19 cellular contexts compared by ENCODE assay signal in the genomic region with DNA sequence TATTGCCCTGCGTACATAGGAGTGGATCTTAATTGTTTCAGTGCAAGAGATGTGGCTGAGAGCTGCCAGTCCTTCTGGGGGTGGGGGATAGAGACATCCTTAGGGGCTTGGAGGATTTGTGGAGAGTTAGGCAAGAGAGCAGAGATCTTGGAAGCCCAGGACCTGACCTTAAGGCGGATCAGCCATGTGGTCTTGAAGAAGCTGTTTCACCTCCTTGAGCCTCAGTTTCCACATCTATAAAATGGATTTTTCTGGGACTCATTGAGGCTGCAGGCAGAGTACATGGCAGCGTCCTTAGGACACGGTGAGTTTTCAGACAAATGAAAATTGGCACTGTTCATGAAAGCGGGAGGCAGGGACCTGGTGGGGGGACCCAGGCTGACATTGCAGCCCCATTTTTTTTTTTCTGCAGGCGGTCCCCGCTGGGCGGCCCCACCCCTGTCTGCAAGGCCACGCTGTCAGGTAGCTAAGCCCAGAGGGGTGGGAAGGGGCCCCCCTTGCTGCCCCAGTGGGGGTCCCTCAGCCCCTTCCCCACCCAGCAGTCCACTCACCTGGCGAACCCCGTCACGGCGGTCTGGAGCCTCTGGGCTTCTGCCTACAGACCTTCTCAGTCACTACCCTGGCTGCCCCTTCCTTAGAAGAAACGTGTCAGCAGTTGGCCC. TPM values are rescaled to one million over a fixed set of nuclear protein-coding genes. Genes with fewer than 3 reads are reported as not detected.
A peak's percentile ranks its signal among the peaks of the same experiment; 100 is the strongest.
DNase-seq lines count a peak whose midpoint lies in the region; ATAC-seq, FAIRE-seq and TF ChIP-seq lines count a peak whose summit lies in the region.
"Had no signal": no experiment of that assay in that cellular context is flagged by ENCODE, and none has a peak within 500 bp of the region (broad histone marks: within the 10 kb centered on the region; RNA-seq: fewer than 3 reads in every experiment).

No MANE protein-coding gene starts in this region.

- no peak overlapping the region for H3K4me3 Mint-ChIP-seq in stimulated activated naive CD8-positive, alpha-beta T cell treated with anti-CD3 and anti-CD28 coated beads, Interleukin-15, Interleukin-2, amounts not matched to agents 100 ng/mL and 50 ng/mL, for 24 hours
- H3K4me3 Mint-ChIP-seq in neural progenitor cell, result peak overlapping the region; percentile 70
- H3K4me3 Mint-ChIP-seq in activated naive CD4-positive, alpha-beta T cell treated with anti-CD3 and anti-CD28 coated beads for 36 hours, result no peak overlapping the region
- H3K4me3 Mint-ChIP-seq: CD4-positive, alpha-beta T cell had no signal

- H4K91ac ChIP-seq in mesenchymal stem cell (ENCODE audit: low read length), result no peak overlapping the region

- H3K4me1 ChIP-seq in K562 (replicated peaks in 1 of 2; ENCODE audit: control insufficient read depth in 2 of 2, insufficient read depth in 2 of 2, low read length in 2 of 2) (peaks cover 10 to 36% of the 10 kb centered on the region in 2 experiments), neural progenitor cell (peaks cover 19% of the 10 kb centered on the region), transverse colon (peaks cover 0 to 15% (median 11%) of the 10 kb centered on the region in 4 donors), mesenchymal stem cell (ENCODE audit: control insufficient read depth, insufficient read depth, low read depth, low read length) (peaks cover 1% of the 10 kb centered on the region)

- no peaks in the 10 kb centered on the region for H3K9me3 ChIP-seq in K562 (replicated peaks; ENCODE audit: control insufficient read depth, insufficient read depth, low read depth, low read length)
- no peaks in the 10 kb centered on the region for H3K9me3 ChIP-seq in neural progenitor cell (ENCODE audit: low read depth)
- no peaks in the 10 kb centered on the region for H3K9me3 ChIP-seq in transverse colon
- H3K9me3 ChIP-seq in mesenchymal stem cell (ENCODE audit: control insufficient read depth, low read length), result no peaks in the 10 kb centered on the region
- H3K9me3 ChIP-seq: BLaER1 treated with 17β-estradiol and CSF1 and Interleukin-3, amounts not matched to agents 10 nM and 100 nM had no signal

- H3K79me2 ChIP-seq in K562 (ENCODE audit: control insufficient read depth, insufficient read depth, low read length) (peaks cover 14% of the 10 kb centered on the region; the same call in 2 of the 3 replicates), neural progenitor cell (ENCODE audit: low read depth) (no peaks in the 10 kb centered on the region)

- intact Hi-C loops in K562 (cut with micrococcal nuclease), result no loop called here
- intact Hi-C loops in transverse colon (cut with DNase I; ENCODE audit: low total_unique reads), result no loop called here
- intact Hi-C loops in activated naive CD4-positive, alpha-beta T cell treated with anti-CD3 and anti-CD28 coated beads for 36 hours (cut with micrococcal nuclease), result no loop called here

- peak; percentile 11 for FAIRE-seq in K562 (lab: Jason Lieb, UNC)
- FAIRE-seq: G401.6, GM19239, H1 had no signal

- TF ChIP-seq POLR2A in K562 (conservative IDR thresholded peaks at IDR 0.05) (no peak), transverse colon (IDR thresholded peaks at IDR 0.05) (no peak)

- H3K4me2 ChIP-seq in K562 (ENCODE audit: insufficient read depth, low read length), result no peak overlapping the region
- no peak overlapping the region for H3K4me2 ChIP-seq in neural progenitor cell
- H3K4me2 ChIP-seq in mesenchymal stem cell (ENCODE audit: low read length, poor library complexity, severe bottlenecking), result no peak overlapping the region

- H3K18ac ChIP-seq in mesenchymal stem cell (ENCODE audit: low read depth in 1 of 2, low read length in 2 of 2), result no peak overlapping the region

- H4K20me1 ChIP-seq in K562 (replicated peaks; ENCODE audit: control insufficient read depth, insufficient read depth, low read length) (peaks cover 17% of the 10 kb centered on the region; the same call in 1 of the 2 replicates), neural progenitor cell (ENCODE audit: low read depth) (no peaks in the 10 kb centered on the region)

- in situ Hi-C loops in K562 (cut with MboI), result no loop called here
- in situ Hi-C loops in transverse colon (cut with MboI; ENCODE audit: low pct_ligation_motif_present in 1 of 4, low pct_unique_long_range_greater_than_20kb in 1 of 4, low sequenced_read_pairs in 3 of 4), result no loop called here

- no peak overlapping the region for H2BK12ac ChIP-seq in mesenchymal stem cell (ENCODE audit: low read length in 2 of 2)

- peaks cover 4% of the 10 kb centered on the region for H3K36me3 Mint-ChIP-seq in stimulated activated naive CD8-positive, alpha-beta T cell treated with anti-CD3 and anti-CD28 coated beads, Interleukin-15, Interleukin-2, amounts not matched to agents 100 ng/mL and 50 ng/mL, for 24 hours (ENCODE audit: low read depth)
- no peaks in the 10 kb centered on the region for H3K36me3 Mint-ChIP-seq in neural progenitor cell
- H3K36me3 Mint-ChIP-seq in activated naive CD4-positive, alpha-beta T cell treated with anti-CD3 and anti-CD28 coated beads for 36 hours (ENCODE audit: low read depth), result no peaks in the 10 kb centered on the region

- no peaks in the 10 kb centered on the region for H3K79me1 ChIP-seq in mesenchymal stem cell (replicated peaks; ENCODE audit: low read length, poor library complexity, severe bottlenecking)

- H2AFZ ChIP-seq in K562 (ENCODE audit: low read depth, low read length), result no peak overlapping the region
- no peak overlapping the region for H2AFZ ChIP-seq in neural progenitor cell (replicated peaks)
- no peak overlapping the region for H2AFZ ChIP-seq in mesenchymal stem cell (ENCODE audit: low read depth, low read length)

- TF ChIP-seq EP300 in K562 (IDR thresholded peaks at IDR 0.05; ENCODE audit: low read length) (no peak), transverse colon (IDR thresholded peaks at IDR 0.05; ENCODE audit: low read depth) (no peak)

- 77% methylated on average over 11 of the region's 14 CpGs for WGBS in K562 (ENCODE audit: insufficient coverage, low coverage, missing lambda C conversion rate)
- WGBS in transverse colon (ENCODE audit: low coverage in 1 of 2), 2 donors, result 85 to 89% methylated on average over 2 to 14 of the region's 14 CpGs
- 97% methylated on average over 14 of the region's 14 CpGs for WGBS in mesenchymal stem cell

- peaks cover 3% of the 10 kb centered on the region for H3K4me1 Mint-ChIP-seq in stimulated activated naive CD8-positive, alpha-beta T cell treated with anti-CD3 and anti-CD28 coated beads, Interleukin-15, Interleukin-2, amounts not matched to agents 100 ng/mL and 50 ng/mL, for 24 hours (ENCODE audit: low read depth)
- peaks cover 26% of the 10 kb centered on the region for H3K4me1 Mint-ChIP-seq in neural progenitor cell
- no peaks in the 10 kb centered on the region for H3K4me1 Mint-ChIP-seq in activated naive CD4-positive, alpha-beta T cell treated with anti-CD3 and anti-CD28 coated beads for 36 hours (ENCODE audit: low read depth)

- no peak overlapping the region for H2BK15ac ChIP-seq in mesenchymal stem cell (ENCODE audit: low read depth, poor library complexity, severe bottlenecking)

- peak overlapping the region; percentile 1 for H3K27ac Mint-ChIP-seq in stimulated activated naive CD8-positive, alpha-beta T cell treated with anti-CD3 and anti-CD28 coated beads, Interleukin-15, Interleukin-2, amounts not matched to agents 100 ng/mL and 50 ng/mL, for 24 hours
- H3K27ac Mint-ChIP-seq in neural progenitor cell, result no peak overlapping the region
- no peak overlapping the region for H3K27ac Mint-ChIP-seq in activated naive CD4-positive, alpha-beta T cell treated with anti-CD3 and anti-CD28 coated beads for 36 hours
- H3K27ac Mint-ChIP-seq: CD4-positive, alpha-beta T cell had no signal

- H2AK5ac ChIP-seq in mesenchymal stem cell (ENCODE audit: low read length, severe bottlenecking), result no peak overlapping the region

- H3K27ac ChIP-seq in K562 (ENCODE audit: extremely low read depth, low read depth, low read length) (no peak overlapping the region), neural progenitor cell (no peak overlapping the region), transverse colon (peak overlapping the region; percentile 33 to 91 (median 64)), mesenchymal stem cell (ENCODE audit: low read length, poor library complexity, severe bottlenecking) (no peak overlapping the region)
- H3K27ac ChIP-seq: BLaER1 treated with 17β-estradiol and CSF1 and Interleukin-3, amounts not matched to agents 10 nM and 100 nM had no signal

- H2BK120ac ChIP-seq in mesenchymal stem cell (ENCODE audit: low read depth, low read length), result no peak overlapping the region

- H3K9me3 Mint-ChIP-seq in stimulated activated naive CD8-positive, alpha-beta T cell treated with anti-CD3 and anti-CD28 coated beads, Interleukin-15, Interleukin-2, amounts not matched to agents 100 ng/mL and 50 ng/mL, for 24 hours, result no peaks in the 10 kb centered on the region
- H3K9me3 Mint-ChIP-seq in neural progenitor cell, result no peaks in the 10 kb centered on the region
- no peaks in the 10 kb centered on the region for H3K9me3 Mint-ChIP-seq in activated naive CD4-positive, alpha-beta T cell treated with anti-CD3 and anti-CD28 coated beads for 36 hours
- H3K9me3 Mint-ChIP-seq: CD4-positive, alpha-beta T cell had no signal

- peaks cover 47% of the 10 kb centered on the region; the same call in 2 of the 3 replicates for H3K36me3 ChIP-seq in K562 (ENCODE audit: control insufficient read depth, insufficient read depth, low read length)
- no peaks in the 10 kb centered on the region for H3K36me3 ChIP-seq in neural progenitor cell
- H3K36me3 ChIP-seq in transverse colon, result no peaks in the 10 kb centered on the region
- peaks cover 6 to 12% of the 10 kb centered on the region in 2 experiments for H3K36me3 ChIP-seq in mesenchymal stem cell (ENCODE audit: control insufficient read depth in 1 of 2, insufficient read depth in 2 of 2, low read depth in 1 of 2, low read length in 2 of 2)

- no peak overlapping the region for H3K23ac ChIP-seq in mesenchymal stem cell (ENCODE audit: low read length in 2 of 2)

- H3K9ac ChIP-seq in K562 (ENCODE audit: insufficient read depth in 1 of 2, low read depth in 2 of 2, low read length in 2 of 2), result peak overlapping the region in 1 of 2 experiments; percentile 6; a peak in 1 of 4 replicates
- H3K9ac ChIP-seq in neural progenitor cell, result no peak overlapping the region
- H3K9ac ChIP-seq in mesenchymal stem cell (ENCODE audit: low read length), result no peak overlapping the region
- H3K9ac ChIP-seq: BLaER1 treated with 17β-estradiol and CSF1 and Interleukin-3, amounts not matched to agents 10 nM and 100 nM had no signal

- no peak overlapping the region for H2BK5ac ChIP-seq in mesenchymal stem cell (ENCODE audit: low read depth, low read length, poor library complexity, severe bottlenecking)

- no peak overlapping the region for H3K4me3 ChIP-seq in K562
- H3K4me3 ChIP-seq in neural progenitor cell, result no peak overlapping the region
- H3K4me3 ChIP-seq in transverse colon, result no peak overlapping the region
- H3K4me3 ChIP-seq in mesenchymal stem cell (ENCODE audit: insufficient read depth in 1 of 2, low read depth in 1 of 2, low read length in 2 of 2), result no peak overlapping the region
- H3K4me3 ChIP-seq: BLaER1 treated with 17β-estradiol and CSF1 and Interleukin-3, amounts not matched to agents 10 nM and 100 nM had no signal

- ATAC-seq in stimulated activated naive CD8-positive, alpha-beta T cell treated with anti-CD3 and anti-CD28 coated beads, Interleukin-15, Interleukin-2, amounts not matched to agents 100 U/mL and 50 U/mL, for 24 hours, result no peak
- ATAC-seq in K562, result no peak

- H3F3A ChIP-seq in neural progenitor cell (ENCODE audit: low read depth), result no peaks in the 10 kb centered on the region

- POLR2A ChIA-PET in K562 (lab: Yijun Ruan, JAX), result interaction anchor here (0.6 to 1.1 kb wide), 4 partner anchors 20 to 1332 kb away, joined by 3 read pairs; a partner anchor contains a TSS

- peaks cover 3% of the 10 kb centered on the region for H3K27me3 Mint-ChIP-seq in stimulated activated naive CD8-positive, alpha-beta T cell treated with anti-CD3 and anti-CD28 coated beads, Interleukin-15, Interleukin-2, amounts not matched to agents 100 ng/mL and 50 ng/mL, for 24 hours
- H3K27me3 Mint-ChIP-seq in neural progenitor cell (ENCODE audit: insufficient read depth, low read depth), result peaks cover 5% of the 10 kb centered on the region
- peaks cover 7% of the 10 kb centered on the region for H3K27me3 Mint-ChIP-seq in activated naive CD4-positive, alpha-beta T cell treated with anti-CD3 and anti-CD28 coated beads for 36 hours (ENCODE audit: low read depth)

- peaks cover 4% of the 10 kb centered on the region for H3K9me1 ChIP-seq in K562 (ENCODE audit: control insufficient read depth, insufficient read depth, low read length)

- BruUV-seq in K562 (replicated peaks; lab: Mats Ljungman, UMichigan), result TSS peak; percentile 30

- no peak overlapping the region for H4K8ac ChIP-seq in mesenchymal stem cell (ENCODE audit: low read length)

- no peak overlapping the region for H3K14ac ChIP-seq in mesenchymal stem cell (ENCODE audit: low read length in 2 of 2)

- no peak for TF ChIP-seq CTCF in K562 (IDR thresholded peaks at IDR 0.05 in 2 of 3, conservative IDR thresholded peaks at IDR 0.05 in 1 of 3; ENCODE audit: insufficient read depth in 2 of 3, low read depth in 1 of 3, low read length in 3 of 3)
- TF ChIP-seq CTCF in neural progenitor cell (IDR thresholded peaks at IDR 0.05), result no peak
- TF ChIP-seq CTCF in transverse colon (IDR thresholded peaks at IDR 0.05), result no peak

- H3K4ac ChIP-seq in mesenchymal stem cell (ENCODE audit: low read depth in 1 of 2, low read length in 2 of 2), result no peak overlapping the region

- H3K27me3 ChIP-seq in K562 (ENCODE audit: control insufficient read depth in 2 of 2, insufficient read depth in 2 of 2, low read length in 2 of 2) (no peaks in the 10 kb centered on the region), neural progenitor cell (no peaks in the 10 kb centered on the region), transverse colon (no peaks in the 10 kb centered on the region), mesenchymal stem cell (ENCODE audit: control insufficient read depth in 1 of 2, insufficient read depth in 1 of 2, low read length in 2 of 2) (no peaks in the 10 kb centered on the region)
- H3K27me3 ChIP-seq: BLaER1 treated with 17β-estradiol and CSF1 and Interleukin-3, amounts not matched to agents 10 nM and 100 nM had no signal

- no peak for TF ChIP-seq RAD21 in K562 (CRISPR knock-in tag; conservative IDR thresholded peaks at IDR 0.05 in 1 of 2, IDR thresholded peaks at IDR 0.05 in 1 of 2)

- CTCF ChIA-PET in K562 (lab: Yijun Ruan, JAX; ENCODE audit: low intra/inter-chr PET ratio), result no interaction called here
- CTCF ChIA-PET in activated naive CD4-positive, alpha-beta T cell treated with anti-CD3 and anti-CD28 coated beads for 36 hours (lab: Charles Lee), result no interaction called here

- no peak for DNase-seq in stimulated activated naive CD8-positive, alpha-beta T cell treated with anti-CD3 and anti-CD28 coated beads, Interleukin-15, Interleukin-2, amounts not matched to agents 100 U/mL and 50 U/mL, for 24 hours
- DNase-seq in K562 (ENCODE audit: extremely low read depth in 1 of 4, low spot score in 3 of 4), result peak in 1 of 4 experiments; percentile 7
- DNase-seq in neural progenitor cell (ENCODE audit: low spot score), result no peak
- no peak for DNase-seq in transverse colon
- DNase-seq in activated gamma-delta T cell (lab: John Stamatoyannopoulos, UW), result no peak
- no peak for DNase-seq in activated naive CD4-positive, alpha-beta T cell treated with anti-CD3 and anti-CD28 coated beads for 36 hours
- DNase-seq in mesenchymal stem cell, result no peak
- DNase-seq: ACHN; Calu3; CD4-positive, alpha-beta T cell; DMS79 treated with DMSO at 0.1 percent for 48 hours; EL; HCEC 1CT; IMR-90 had no signal

RNA-seq across cellular contexts. Expression of a gene that starts 30.0 kb away (rescaled TPM):
- 30.8 and 75.5 TPM in 2 replicates for total RNA-seq in K562 (2011; cell fraction: chromatin; rRNA removed; ENCODE audit: low replicate concordance)
- 29.5 and 33.3 TPM in 2 replicates for total RNA-seq in K562 (2011; cell fraction: nucleolus; rRNA removed)
- 27.9 and 30.0 TPM in 2 replicates for total RNA-seq in K562 (2011; cell fraction: nucleoplasm; rRNA removed)
- total RNA-seq in K562 (2014; rRNA removed) (4.2 and 4.7 TPM in 2 replicates), K562 (2014; rRNA removed; fragmentation: Illumina TruSeq; extraction: Trizol) (3.2 and 3.6 TPM in 2 replicates), K562 (2015; rRNA removed; fragmentation: Illumina TruSeq; extraction: Trizol) (4.6 and 5.1 TPM in 2 replicates), K562 (2021) (25.5 and 26.9 TPM in 2 replicates), neural progenitor cell (ENCODE audit: low replicate concordance) (0.37 and 1.5 TPM in 2 replicates), transverse colon (10 to 100 TPM in 3 of 4 donors, 1 to 10 TPM in 1; 9.0 to 15.9 (median 13.1) TPM)
- polyA plus RNA-seq in K562 (2011; rRNA removed) (6.0 and 7.6 TPM in 2 replicates), K562 (2014; fragmentation: Illumina TruSeq; extraction: Trizol) (15.1 and 16.5 TPM in 2 replicates), K562 (2014; fragmentation: Nextera tagmentation; extraction: Ambion mirVana) (under 1 TPM; 0.66 to 0.68 TPM), K562 (2014; rRNA removed) (14.2 and 14.3 TPM in 2 replicates)
- 7.1 and 9.9 TPM in 2 replicates for polyA plus RNA-seq in K562 (2011; cell fraction: cytosol; rRNA removed)
- 16.4 and 26.9 TPM in 2 replicates for polyA plus RNA-seq in K562 (2011; cell fraction: nucleus; rRNA removed)
- 12.3 and 18.3 TPM in 2 replicates for polyA plus RNA-seq in K562 (2012)
- polyA minus RNA-seq in K562 (2011; rRNA and poly(A)+ RNA removed), result 4.5 and 7.0 TPM in 2 replicates
- polyA minus RNA-seq in K562 (2011; cell fraction: cytosol; rRNA and poly(A)+ RNA removed), result 14.0 and 20.1 TPM in 2 replicates
- polyA minus RNA-seq in K562 (2011; cell fraction: nucleus; rRNA and poly(A)+ RNA removed), result 8.8 and 9.9 TPM in 2 replicates
- total RNA-seq in activated naive CD4-positive, alpha-beta T cell treated with anti-CD3 and anti-CD28 coated beads for 36 hours, result 1 to 10 TPM; 5.5 TPM
- polyA plus RNA-seq in mesenchymal stem cell (2013, experiment 1 of 2), result 10.4 TPM
- polyA plus RNA-seq in mesenchymal stem cell (2013, experiment 2 of 2), result 10.3 TPM

RNA-seq across cellular contexts. Expression of a gene that starts 47.0 kb away (rescaled TPM):
- 143 and 313 TPM in 2 replicates for total RNA-seq in K562 (2011; cell fraction: chromatin; rRNA removed; ENCODE audit: low replicate concordance)
- 204 and 248 TPM in 2 replicates for total RNA-seq in K562 (2011; cell fraction: nucleolus; rRNA removed)
- 196 and 198 TPM in 2 replicates for total RNA-seq in K562 (2011; cell fraction: nucleoplasm; rRNA removed)
- 374 and 442 TPM in 2 replicates for total RNA-seq in K562 (2014; rRNA removed)
- total RNA-seq in K562 (2014; rRNA removed; fragmentation: Illumina TruSeq; extraction: Trizol), result 92.4 and 108 TPM in 2 replicates
- 227 and 233 TPM in 2 replicates for total RNA-seq in K562 (2015; rRNA removed; fragmentation: Illumina TruSeq; extraction: Trizol)
- total RNA-seq in K562 (2021), result 220 and 242 TPM in 2 replicates
- polyA plus RNA-seq in K562 (2011; rRNA removed), result 298 and 334 TPM in 2 replicates
- polyA plus RNA-seq in K562 (2011; cell fraction: cytosol; rRNA removed), result 268 and 380 TPM in 2 replicates
- 1,074 and 1,365 TPM in 2 replicates for polyA plus RNA-seq in K562 (2011; cell fraction: nucleus; rRNA removed)
- polyA plus RNA-seq in K562 (2012), result 226 and 230 TPM in 2 replicates
- polyA plus RNA-seq in K562 (2014; fragmentation: Illumina TruSeq; extraction: Trizol), result 188 and 265 TPM in 2 replicates
- 10 to 100 TPM in 1 of 2 experiments, 1 to 10 TPM in 1; 6.6 to 12.8 TPM for polyA plus RNA-seq in K562 (2014; fragmentation: Nextera tagmentation; extraction: Ambion mirVana)
- 481 and 538 TPM in 2 replicates for polyA plus RNA-seq in K562 (2014; rRNA removed)
- polyA minus RNA-seq in K562 (2011; rRNA and poly(A)+ RNA removed), result 76.0 and 124 TPM in 2 replicates
- polyA minus RNA-seq in K562 (2011; cell fraction: cytosol; rRNA and poly(A)+ RNA removed), result 83.3 and 94.9 TPM in 2 replicates
- polyA minus RNA-seq in K562 (2011; cell fraction: nucleus; rRNA and poly(A)+ RNA removed), result 51.0 and 68.2 TPM in 2 replicates
- 142 and 211 TPM in 2 replicates for total RNA-seq in neural progenitor cell (ENCODE audit: low replicate concordance)
- 100 to 1,000 TPM; 125 to 168 (median 162) TPM for total RNA-seq in transverse colon
- total RNA-seq in activated naive CD4-positive, alpha-beta T cell treated with anti-CD3 and anti-CD28 coated beads for 36 hours, result 100 to 1,000 TPM; 158 to 164 TPM
- polyA plus RNA-seq in mesenchymal stem cell (2013, experiment 1 of 2), result 163 TPM
- polyA plus RNA-seq in mesenchymal stem cell (2013, experiment 2 of 2), result 156 TPM

RNA-seq across cellular contexts. Expression of a gene that starts 52.8 kb away (rescaled TPM):
- 50.9 and 183 TPM in 2 replicates for total RNA-seq in K562 (2011; cell fraction: chromatin; rRNA removed; ENCODE audit: low replicate concordance)
- total RNA-seq in K562 (2011; cell fraction: nucleolus; rRNA removed), result 102 and 110 TPM in 2 replicates
- total RNA-seq in K562 (2011; cell fraction: nucleoplasm; rRNA removed), result 55.9 and 62.1 TPM in 2 replicates
- total RNA-seq in K562 (2014; rRNA removed), result 78.3 and 99.2 TPM in 2 replicates
- total RNA-seq in K562 (2014; rRNA removed; fragmentation: Illumina TruSeq; extraction: Trizol), result 52.7 and 64.4 TPM in 2 replicates
- 81.5 and 82.9 TPM in 2 replicates for total RNA-seq in K562 (2015; rRNA removed; fragmentation: Illumina TruSeq; extraction: Trizol)
- total RNA-seq in K562 (2021), result 95.6 and 96.4 TPM in 2 replicates
- polyA plus RNA-seq in K562 (2011; rRNA removed), result 62.6 and 72.0 TPM in 2 replicates
- polyA plus RNA-seq in K562 (2011; cell fraction: cytosol; rRNA removed), result 55.6 and 109 TPM in 2 replicates
- 51.7 and 82.4 TPM in 2 replicates for polyA plus RNA-seq in K562 (2011; cell fraction: nucleus; rRNA removed)
- polyA plus RNA-seq in K562 (2012), result 62.6 and 63.7 TPM in 2 replicates
- polyA plus RNA-seq in K562 (2014; fragmentation: Illumina TruSeq; extraction: Trizol), result 56.1 and 61.8 TPM in 2 replicates
- polyA plus RNA-seq in K562 (2014; fragmentation: Nextera tagmentation; extraction: Ambion mirVana), result 1 to 10 TPM; 2.1 to 8.3 TPM
- 64.3 and 67.5 TPM in 2 replicates for polyA plus RNA-seq in K562 (2014; rRNA removed)
- polyA minus RNA-seq in K562 (2011; rRNA and poly(A)+ RNA removed), result 54.1 and 87.9 TPM in 2 replicates
- 50.6 and 75.7 TPM in 2 replicates for polyA minus RNA-seq in K562 (2011; cell fraction: cytosol; rRNA and poly(A)+ RNA removed)
- polyA minus RNA-seq in K562 (2011; cell fraction: nucleus; rRNA and poly(A)+ RNA removed), result 28.0 and 39.2 TPM in 2 replicates
- 25.2 and 41.7 TPM in 2 replicates for total RNA-seq in neural progenitor cell (ENCODE audit: low replicate concordance)
- total RNA-seq in transverse colon, result 100 to 1,000 TPM in 1 of 4 donors, 10 to 100 TPM in 3; 54.8 to 348 (median 79.1) TPM
- total RNA-seq in activated naive CD4-positive, alpha-beta T cell treated with anti-CD3 and anti-CD28 coated beads for 36 hours, result 10 to 100 TPM; 60.0 to 63.8 TPM
- 40.1 TPM for polyA plus RNA-seq in mesenchymal stem cell (2013, experiment 1 of 2)
- polyA plus RNA-seq in mesenchymal stem cell (2013, experiment 2 of 2), result 37.6 TPM

Comparison
In these comparisons a context has a peak if more than half of its experiments do, and no peak if none do; other contexts are left out.
1. H3K27ac ChIP-seq: peak in transverse colon (4 of 4); none in K562 (single experiment), neural progenitor cell (single experiment) and mesenchymal stem cell (single experiment).